Comparison of ENCODE assay signal across 17 cellular contexts in genomic region chr10:110475722-110476515, GRCh38. TPM values are rescaled to one million over a fixed set of nuclear protein-coding genes. Genes with fewer than 3 reads are reported as not detected.
DNase-seq lines count a peak whose midpoint lies in the region; ATAC-seq and TF ChIP-seq lines count a peak whose summit lies in the region.
"Had no signal": no experiment of that assay in that cellular context is flagged by ENCODE, and none has a peak within 500 bp of the region (broad histone marks: within the 10 kb centered on the region; RNA-seq: fewer than 3 reads in every experiment).

No MANE protein-coding gene starts in this region.

- H3K36me3 Mint-ChIP-seq in neural progenitor cell (no peaks in the 10 kb centered on the region), Calu3 (ENCODE audit: insufficient read depth, unreplicated experiment) (no peaks in the 10 kb centered on the region)
- no peaks in the 10 kb centered on the region for H3K36me3 Mint-ChIP-seq in activated naive CD8-positive, alpha-beta T cell treated with anti-CD3 and anti-CD28 coated beads, Interleukin-2, amount 50 U/mL, for 24 hours (ENCODE audit: low read depth)

- peaks cover 16% of the 10 kb centered on the region for H3K4me1 Mint-ChIP-seq in neural progenitor cell
- no peaks in the 10 kb centered on the region for H3K4me1 Mint-ChIP-seq in Calu3 (ENCODE audit: low read depth, unreplicated experiment)
- H3K4me1 Mint-ChIP-seq in activated naive CD8-positive, alpha-beta T cell treated with anti-CD3 and anti-CD28 coated beads, Interleukin-2, amount 50 U/mL, for 24 hours, result no peaks in the 10 kb centered on the region
- H3K4me1 Mint-ChIP-seq: B cell had no signal

- no peak; the same call in 1 of the 2 replicates for ATAC-seq in PC-3
- ATAC-seq in activated naive CD8-positive, alpha-beta T cell treated with anti-CD3 and anti-CD28 coated beads, Interleukin-2, amount 50 U/mL, for 24 hours, result no peak

- POLR2A ChIA-PET in PC-3 (lab: Charles Lee; ENCODE audit: unreplicated experiment), result interaction anchor here (0.6 kb wide), 1 partner anchor 8 kb away, joined by 3 read pairs; no protein-coding TSS in a partner anchor

- no peaks in the 10 kb centered on the region for H3K79me2 ChIP-seq in PC-3 (ENCODE audit: low read length)
- no peaks in the 10 kb centered on the region for H3K79me2 ChIP-seq in neural progenitor cell (ENCODE audit: low read depth)

- H3K27ac Mint-ChIP-seq in neural progenitor cell, result no peak overlapping the region
- no peak overlapping the region for H3K27ac Mint-ChIP-seq in Calu3 (ENCODE audit: unreplicated experiment)
- H3K27ac Mint-ChIP-seq in activated naive CD8-positive, alpha-beta T cell treated with anti-CD3 and anti-CD28 coated beads, Interleukin-2, amount 50 U/mL, for 24 hours, result no peak overlapping the region
- H3K27ac Mint-ChIP-seq: B cell; CD4-positive, alpha-beta T cell had no signal

- peaks cover 4% of the 10 kb centered on the region for H3K27me3 Mint-ChIP-seq in neural progenitor cell (ENCODE audit: insufficient read depth, low read depth)
- no peaks in the 10 kb centered on the region for H3K27me3 Mint-ChIP-seq in Calu3 (ENCODE audit: unreplicated experiment)
- H3K27me3 Mint-ChIP-seq in activated naive CD8-positive, alpha-beta T cell treated with anti-CD3 and anti-CD28 coated beads, Interleukin-2, amount 50 U/mL, for 24 hours, result no peaks in the 10 kb centered on the region
- H3K27me3 Mint-ChIP-seq: B cell; CD4-positive, alpha-beta T cell had no signal

- H3K4me1 ChIP-seq in PC-3 (ENCODE audit: insufficient read depth, low read length) (no peaks in the 10 kb centered on the region), neural progenitor cell (no peaks in the 10 kb centered on the region)

- DNase-seq in G401 (ENCODE audit: low spot score) (peak; percentile 91), PC-3 (peak; percentile 15), islet precursor cell (peak; percentile 62), neural progenitor cell (ENCODE audit: low spot score) (no peak), Calu3 (no peak)
- no peak for DNase-seq in stimulated activated CD8-positive, alpha-beta memory T cell treated with anti-CD3 and anti-CD28 coated beads, Interleukin-4, amount 100 ng/mL, for 48 hours
- no peak for DNase-seq in activated naive CD8-positive, alpha-beta T cell treated with anti-CD3 and anti-CD28 coated beads, Interleukin-2, amount 50 U/mL, for 24 hours
- DNase-seq: ACHN; CD4-positive, alpha-beta T cell; DMS153; DMS79 treated with DMSO at 0.1 percent for 48 hours; EL; GF-D8; GM23248; H7; IMR-90 had no signal

- H3K9me3 Mint-ChIP-seq in neural progenitor cell (no peaks in the 10 kb centered on the region), Calu3 (ENCODE audit: low read depth, unreplicated experiment) (no peaks in the 10 kb centered on the region)
- H3K9me3 Mint-ChIP-seq in activated naive CD8-positive, alpha-beta T cell treated with anti-CD3 and anti-CD28 coated beads, Interleukin-2, amount 50 U/mL, for 24 hours, result no peaks in the 10 kb centered on the region
- H3K9me3 Mint-ChIP-seq: CD4-positive, alpha-beta T cell had no signal

- H3K4me2 ChIP-seq in PC-3 (ENCODE audit: low read length), result no peak overlapping the region
- no peak overlapping the region for H3K4me2 ChIP-seq in neural progenitor cell

- no peaks in the 10 kb centered on the region for H3K27me3 ChIP-seq in PC-3 (ENCODE audit: low read length)
- no peaks in the 10 kb centered on the region for H3K27me3 ChIP-seq in neural progenitor cell

- H4K20me1 ChIP-seq in PC-3 (ENCODE audit: low read length) (no peaks in the 10 kb centered on the region), neural progenitor cell (ENCODE audit: low read depth) (no peaks in the 10 kb centered on the region)

- no peak overlapping the region for H3K4me3 Mint-ChIP-seq in neural progenitor cell
- no peak overlapping the region for H3K4me3 Mint-ChIP-seq in Calu3 (ENCODE audit: low read depth, unreplicated experiment)
- H3K4me3 Mint-ChIP-seq in activated naive CD8-positive, alpha-beta T cell treated with anti-CD3 and anti-CD28 coated beads, Interleukin-2, amount 50 U/mL, for 24 hours, result no peak overlapping the region
- H3K4me3 Mint-ChIP-seq: B cell; CD4-positive, alpha-beta T cell had no signal

- H3K9ac ChIP-seq in PC-3 (ENCODE audit: low read length) (no peak overlapping the region), neural progenitor cell (no peak overlapping the region)
- H3K9ac ChIP-seq: GM23248 had no signal

- CTCF ChIA-PET in PC-3 (lab: Charles Lee), result no interaction called here
- CTCF ChIA-PET in Calu3 (lab: Charles Lee), result no interaction called here

- no peaks in the 10 kb centered on the region for H3K9me3 ChIP-seq in PC-3 (ENCODE audit: low read length)
- H3K9me3 ChIP-seq in neural progenitor cell (ENCODE audit: low read depth), result no peaks in the 10 kb centered on the region

- intact Hi-C loops in PC-3 (cut with micrococcal nuclease), result no loop called here
- intact Hi-C loops in Calu3 (cut with micrococcal nuclease; ENCODE audit: unreplicated experiment), result no loop called here

- TF ChIP-seq CTCF in PC-3 (conservative IDR thresholded peaks at IDR 0.05; ENCODE audit: low read depth, low read length) (no peak), neural progenitor cell (IDR thresholded peaks at IDR 0.05) (no peak), Calu3 (IDR thresholded peaks at IDR 0.05; ENCODE audit: unreplicated experiment) (no peak)

- H3K4me3 ChIP-seq in PC-3 (ENCODE audit: low read length) (no peak overlapping the region), neural progenitor cell (no peak overlapping the region)
- H3K4me3 ChIP-seq: GM23248 had no signal

- no peaks in the 10 kb centered on the region for H3K9me2 ChIP-seq in PC-3 (replicated peaks; ENCODE audit: low read length)

- H2AFZ ChIP-seq in PC-3 (ENCODE audit: low read length), result no peak overlapping the region
- H2AFZ ChIP-seq in neural progenitor cell (replicated peaks), result peak overlapping the region; percentile 42
- H2AFZ ChIP-seq: GM23248 had no signal

- H3K36me3 ChIP-seq in PC-3 (ENCODE audit: low read depth, low read length) (no peaks in the 10 kb centered on the region), neural progenitor cell (no peaks in the 10 kb centered on the region)

- H3K27ac ChIP-seq in PC-3 (ENCODE audit: low read length) (no peak overlapping the region), neural progenitor cell (no peak overlapping the region)
- H3K27ac ChIP-seq: GM23248 had no signal

- no TSS peak for BruUV-seq in PC-3 (replicated peaks; lab: Mats Ljungman, UMichigan)
- no TSS peak for BruUV-seq in Calu3 (replicated peaks; lab: Mats Ljungman, UMichigan)

- in situ Hi-C loops in G401 (cut with HindIII; ENCODE audit: low sequenced_read_pairs), result no loop called here

- H3F3A ChIP-seq in PC-3 (ENCODE audit: low read length, unreplicated experiment), result no peaks in the 10 kb centered on the region
- H3F3A ChIP-seq in neural progenitor cell (ENCODE audit: low read depth), result no peaks in the 10 kb centered on the region

RNA-seq across cellular contexts. Expression of gene DUSP5, which starts 21.8 kb away (rescaled TPM):
- 1.2 and 1.6 TPM in 2 replicates for total RNA-seq in G401 (2014; rRNA removed; shearing (Covaris generic))
- 205 and 206 TPM in 2 replicates for total RNA-seq in PC-3 (2014; rRNA removed)
- 0.34 and 1.5 TPM in 2 replicates for total RNA-seq in neural progenitor cell (ENCODE audit: low replicate concordance)
- 34.0 and 55.8 TPM in 2 replicates for total RNA-seq in Calu3 (2022)

Comparison
In these comparisons a context has a peak if more than half of its experiments do, and no peak if none do; other contexts are left out.
1. DNase-seq: peak in G401 (single experiment), PC-3 (single experiment) and islet precursor cell (single experiment); none in neural progenitor cell (single experiment), stimulated activated CD8-positive, alpha-beta memory T cell treated with anti-CD3 and anti-CD28 coated beads, Interleukin-4, amount 100 ng/mL, for 48 hours (single experiment), Calu3 (single experiment) and activated naive CD8-positive, alpha-beta T cell treated with anti-CD3 and anti-CD28 coated beads, Interleukin-2, amount 50 U/mL, for 24 hours (single experiment).
2. RNA of gene DUSP5, which starts 21.8 kb away (total RNA-seq): 205 to 206 TPM in PC-3 and 34.0 to 55.8 TPM in Calu3; 1.2 to 1.6 TPM in G401 and 0.34 to 1.5 TPM in neural progenitor cell; every median in the first group is over 10 times any median in the second.